Comparison of ENCODE assay signal across 20 cellular contexts in genomic region chr12:112447106-112447505, GRCh38. TPM values are rescaled to one million over a fixed set of nuclear protein-coding genes. Genes with fewer than 3 reads are reported as not detected.
DNase-seq lines count a peak whose midpoint lies in the region; ATAC-seq and TF ChIP-seq lines count a peak whose summit lies in the region.
"Had no signal": no experiment of that assay in that cellular context is flagged by ENCODE, and none has a peak within 500 bp of the region (broad histone marks: within the 10 kb centered on the region; RNA-seq: fewer than 3 reads in every experiment).

No MANE protein-coding gene starts in this region.

- no peaks in the 10 kb centered on the region for H3K9me3 Mint-ChIP-seq in CD8-positive, alpha-beta memory T cell
- H3K9me3 Mint-ChIP-seq in T-helper 2 cell treated with Interferon-gamma antibody and Interleukin-4, amounts not matched to agents 5 μg/mL and 100 μg/mL, for 36 hours = no peaks in the 10 kb centered on the region
- H3K9me3 Mint-ChIP-seq in effector memory CD8-positive, alpha-beta T cell = no peaks in the 10 kb centered on the region

- peak overlapping the region; percentile 53; the same call in 1 of the 2 replicates for H3K9ac ChIP-seq in BLaER1

- H3K27me3 ChIP-seq in BLaER1 (no peaks in the 10 kb centered on the region), uterus (no peaks in the 10 kb centered on the region)
- no peaks in the 10 kb centered on the region for H3K27me3 ChIP-seq in CD8-positive, alpha-beta memory T cell (ENCODE audit: insufficient read depth, low read length, poor library complexity, severe bottlenecking)
- H3K27me3 ChIP-seq: brain microvascular endothelial cell, gastrocnemius medialis, ovary, right lobe of liver had no signal

- no peaks in the 10 kb centered on the region for H3K9me3 ChIP-seq in BLaER1
- no peaks in the 10 kb centered on the region for H3K9me3 ChIP-seq in CD8-positive, alpha-beta memory T cell (ENCODE audit: low read length)
- no peaks in the 10 kb centered on the region for H3K9me3 ChIP-seq in uterus
- H3K9me3 ChIP-seq: gastrocnemius medialis, left ventricle myocardium inferior, mucosa of descending colon, ovary, right lobe of liver had no signal

- no peak for ATAC-seq in effector memory CD8-positive, alpha-beta T cell (replicated peaks)
- ATAC-seq: gastrocnemius medialis, mucosa of descending colon, Panc1, right lobe of liver had no signal

- H3K36me3 Mint-ChIP-seq in CD8-positive, alpha-beta memory T cell = peaks cover 0 to 50% (median 13%) of the 10 kb centered on the region in 3 donors
- peaks cover 33% of the 10 kb centered on the region for H3K36me3 Mint-ChIP-seq in T-helper 2 cell treated with Interferon-gamma antibody and Interleukin-4, amounts not matched to agents 5 μg/mL and 100 μg/mL, for 36 hours (ENCODE audit: low read depth)
- H3K36me3 Mint-ChIP-seq in effector memory CD8-positive, alpha-beta T cell (ENCODE audit: insufficient read depth) = peaks cover 50% of the 10 kb centered on the region

- POLR2A ChIA-PET in CD8-positive, alpha-beta memory T cell (lab: Charles Lee) = no interaction called here
- POLR2A ChIA-PET in RWPE1 (lab: Yijun Ruan, JAX; ENCODE audit: low non-redundant PET) = no interaction called here

- H3K4me3 Mint-ChIP-seq in CD8-positive, alpha-beta memory T cell = no peak overlapping the region
- H3K4me3 Mint-ChIP-seq in T-helper 2 cell treated with Interferon-gamma antibody and Interleukin-4, amounts not matched to agents 5 μg/mL and 100 μg/mL, for 36 hours = no peak overlapping the region
- peak overlapping the region in 1 of 2 donors; percentile 20 for H3K4me3 Mint-ChIP-seq in effector memory CD8-positive, alpha-beta T cell

- H4K20me1 ChIP-seq in BLaER1 = peaks cover 72% of the 10 kb centered on the region

- intact Hi-C loops in uterus (cut with DNase I; ENCODE audit: low total_unique reads) = no loop called here

- H3K4me1 ChIP-seq in BLaER1 (peaks cover 25% of the 10 kb centered on the region), uterus (no peaks in the 10 kb centered on the region)
- peaks cover 6% of the 10 kb centered on the region for H3K4me1 ChIP-seq in CD8-positive, alpha-beta memory T cell (ENCODE audit: insufficient read depth, low read length)
- H3K4me1 ChIP-seq: right lobe of liver had no signal

- peak overlapping the region; percentile 52 for H3K27ac ChIP-seq in BLaER1
- no peak overlapping the region for H3K27ac ChIP-seq in CD8-positive, alpha-beta memory T cell (ENCODE audit: low read depth, low read length)
- no peak overlapping the region for H3K27ac ChIP-seq in uterus
- no peak overlapping the region for H3K27ac ChIP-seq in RWPE1
- H3K27ac ChIP-seq: brain microvascular endothelial cell, gastrocnemius medialis, left ventricle myocardium inferior, ovary, right lobe of liver, SK-N-MC, VCaP had no signal

- H3K27ac Mint-ChIP-seq in CD8-positive, alpha-beta memory T cell = peak overlapping the region in 7 of 8 donors; percentile 24 to 86 (median 72)
- H3K27ac Mint-ChIP-seq in T-helper 2 cell treated with Interferon-gamma antibody and Interleukin-4, amounts not matched to agents 5 μg/mL and 100 μg/mL, for 36 hours = peak overlapping the region; percentile 56
- peak overlapping the region; percentile 87 to 88 for H3K27ac Mint-ChIP-seq in effector memory CD8-positive, alpha-beta T cell

- TF ChIP-seq POLR2A in uterus (IDR thresholded peaks at IDR 0.05) = no peak

- no peaks in the 10 kb centered on the region for H3K27me3 Mint-ChIP-seq in CD8-positive, alpha-beta memory T cell
- no peaks in the 10 kb centered on the region for H3K27me3 Mint-ChIP-seq in T-helper 2 cell treated with Interferon-gamma antibody and Interleukin-4, amounts not matched to agents 5 μg/mL and 100 μg/mL, for 36 hours (ENCODE audit: low read depth)
- no peaks in the 10 kb centered on the region for H3K27me3 Mint-ChIP-seq in effector memory CD8-positive, alpha-beta T cell

- peak overlapping the region; percentile 62 for H3K4me2 ChIP-seq in BLaER1

- CTCF ChIA-PET in CD8-positive, alpha-beta memory T cell (lab: Charles Lee) = interaction anchor here (0.7 kb wide), 1 partner anchor 782 kb away, joined by 3 read pairs; no protein-coding TSS in a partner anchor
- CTCF ChIA-PET in RWPE1 (lab: Yijun Ruan, JAX) = interaction anchor here (0.7 kb wide), 1 partner anchor 74 kb away, joined by 3 read pairs; no protein-coding TSS in a partner anchor

- no peak overlapping the region for H3K4me3 ChIP-seq in BLaER1
- no peak overlapping the region for H3K4me3 ChIP-seq in CD8-positive, alpha-beta memory T cell (ENCODE audit: low read length)
- no peak overlapping the region for H3K4me3 ChIP-seq in uterus
- H3K4me3 ChIP-seq: gastrocnemius medialis, left ventricle myocardium inferior, mucosa of descending colon, ovary, right lobe of liver, SK-N-MC had no signal

- peaks cover 82% of the 10 kb centered on the region for H3K36me3 ChIP-seq in BLaER1
- H3K36me3 ChIP-seq in CD8-positive, alpha-beta memory T cell (ENCODE audit: insufficient read depth, low read length) = peaks cover 3% of the 10 kb centered on the region
- no peaks in the 10 kb centered on the region for H3K36me3 ChIP-seq in uterus
- H3K36me3 ChIP-seq: ovary had no signal

- TF ChIP-seq CTCF in uterus (IDR thresholded peaks at IDR 0.05) (no peak), RWPE1 (conservative IDR thresholded peaks at IDR 0.05; ENCODE audit: low read depth) (no peak)

- no peak for DNase-seq in CD8-positive, alpha-beta memory T cell
- DNase-seq in T-helper 2 cell treated with Interferon-gamma antibody and Interleukin-4, amounts not matched to agents 5 μg/mL and 100 μg/mL, for 36 hours (ENCODE audit: low spot score) = no peak
- DNase-seq in effector memory CD8-positive, alpha-beta T cell = no peak
- DNase-seq in ureter (ENCODE audit: low spot score) (no peak), uterus (no peak), RWPE1 (ENCODE audit: low spot score) (no peak)
- DNase-seq: activated naive CD4-positive, alpha-beta T cell treated with anti-CD3 and anti-CD28 coated beads, Interleukin-2, amount 50 U/mL, for 16 hours; brain microvascular endothelial cell; gastrocnemius medialis; left ventricle myocardium inferior; mucosa of descending colon; NCI-H1092; NCI-H2171; NCI-H774; ovary; right lobe of liver had no signal

- H3K4me1 Mint-ChIP-seq in CD8-positive, alpha-beta memory T cell = peaks cover 15 to 25% (median 18%) of the 10 kb centered on the region in 3 donors
- H3K4me1 Mint-ChIP-seq in T-helper 2 cell treated with Interferon-gamma antibody and Interleukin-4, amounts not matched to agents 5 μg/mL and 100 μg/mL, for 36 hours (ENCODE audit: low read depth) = peaks cover 16% of the 10 kb centered on the region
- H3K4me1 Mint-ChIP-seq in effector memory CD8-positive, alpha-beta T cell (ENCODE audit: low read depth in 2 of 2) = peaks cover 5 to 12% of the 10 kb centered on the region in 2 donors

RNA-seq across cellular contexts. Expression of gene PTPN11, which starts 28.4 kb away (rescaled TPM):
- 100 to 1,000 TPM; 163 to 171 TPM for total RNA-seq in CD8-positive, alpha-beta memory T cell
- polyA plus RNA-seq in CD8-positive, alpha-beta memory T cell = 80.2 TPM
- total RNA-seq in ureter (108 TPM), uterus (100 to 1,000 TPM in 2 of 4 donors, 10 to 100 TPM in 2; 45.3 to 116 (median 76.9) TPM)

RNA-seq across cellular contexts. Expression of gene RPL6, which starts 37.7 kb away (rescaled TPM):
- total RNA-seq in CD8-positive, alpha-beta memory T cell = 1,000 to 10,000 TPM; 1,957 to 2,019 TPM
- 609 TPM for polyA plus RNA-seq in CD8-positive, alpha-beta memory T cell
- total RNA-seq in ureter = 1,403 TPM
- 1,000 to 10,000 TPM; 1,278 to 1,553 (median 1,492) TPM for total RNA-seq in uterus
